In the genomic region with DNA sequence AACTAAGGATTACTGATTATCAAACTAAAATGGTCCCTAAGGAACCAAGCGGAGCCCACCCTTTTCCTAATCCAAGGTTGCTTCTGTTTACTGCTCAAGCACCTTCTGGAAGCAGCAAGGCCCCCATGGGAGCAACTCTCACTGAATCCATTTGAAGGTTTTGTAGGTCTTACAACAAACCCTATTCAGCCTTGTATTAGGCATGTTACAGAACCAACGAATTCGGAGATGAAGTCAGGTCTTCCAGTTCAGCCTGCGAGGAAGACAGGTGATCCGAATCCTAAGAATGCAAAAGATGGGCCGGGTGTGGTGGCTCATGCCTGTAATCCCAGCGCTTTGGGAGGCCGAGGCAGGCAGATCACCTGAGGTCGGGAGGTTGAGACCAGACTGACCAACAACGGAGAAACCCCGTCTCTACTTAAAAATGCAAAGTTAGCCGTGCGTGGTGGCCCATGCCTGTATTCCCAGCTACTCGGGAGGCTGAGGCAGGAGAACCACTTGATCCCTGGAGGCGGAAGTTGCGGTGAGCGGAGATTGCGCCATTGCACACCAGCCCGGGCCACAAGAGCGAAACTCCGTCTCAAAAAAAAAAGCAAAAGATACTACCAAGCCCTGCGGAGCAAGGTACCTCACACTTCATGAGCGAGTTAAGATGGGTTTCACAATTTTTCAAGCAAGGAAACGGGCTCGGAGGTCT, we compare ENCODE assay signal across 1 cellular context.
TF ChIP-seq lines count a peak whose summit lies in the region.

No MANE protein-coding gene starts in this region.

TF ChIP-seq in GM12878, 131 proteins besides CTCF, POLR2A, EP300 and RAD21:
- no peak for TF ChIP-seq CHD1 (IDR thresholded peaks at IDR 0.05; ENCODE audit: low read depth, low read length)
- no peak for TF ChIP-seq SMAD5 (IDR thresholded peaks at IDR 0.05; ENCODE audit: low read depth)
- no peak for TF ChIP-seq IKZF1 (conservative IDR thresholded peaks at IDR 0.05)
- no peak for TF ChIP-seq SREBF1 (IDR thresholded peaks at IDR 0.05; ENCODE audit: low read length)
- no peak for TF ChIP-seq POU2F2 (IDR thresholded peaks at IDR 0.05; ENCODE audit: borderline replicate concordance, low read depth, low read length)
- no peak for TF ChIP-seq NR2C2 (IDR thresholded peaks at IDR 0.05; ENCODE audit: borderline replicate concordance, control insufficient read depth, insufficient read length, low read depth)
- TF ChIP-seq, protein P1, sequence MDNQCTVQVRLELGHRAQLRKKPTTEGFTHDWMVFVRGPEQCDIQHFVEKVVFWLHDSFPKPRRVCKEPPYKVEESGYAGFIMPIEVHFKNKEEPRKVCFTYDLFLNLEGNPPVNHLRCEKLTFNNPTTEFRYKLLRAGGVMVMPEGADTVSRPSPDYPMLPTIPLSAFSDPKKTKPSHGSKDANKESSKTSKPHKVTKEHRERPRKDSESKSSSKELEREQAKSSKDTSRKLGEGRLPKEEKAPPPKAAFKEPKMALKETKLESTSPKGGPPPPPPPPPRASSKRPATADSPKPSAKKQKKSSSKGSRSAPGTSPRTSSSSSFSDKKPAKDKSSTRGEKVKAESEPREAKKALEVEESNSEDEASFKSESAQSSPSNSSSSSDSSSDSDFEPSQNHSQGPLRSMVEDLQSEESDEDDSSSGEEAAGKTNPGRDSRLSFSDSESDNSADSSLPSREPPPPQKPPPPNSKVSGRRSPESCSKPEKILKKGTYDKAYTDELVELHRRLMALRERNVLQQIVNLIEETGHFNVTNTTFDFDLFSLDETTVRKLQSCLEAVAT (IDR thresholded peaks at IDR 0.05): peak; percentile 92; the same call in 1 of the 2 replicates
- TF ChIP-seq NRF1 (conservative IDR thresholded peaks at IDR 0.05; ENCODE audit: low read depth, low read length): no peak
- TF ChIP-seq, protein P2, sequence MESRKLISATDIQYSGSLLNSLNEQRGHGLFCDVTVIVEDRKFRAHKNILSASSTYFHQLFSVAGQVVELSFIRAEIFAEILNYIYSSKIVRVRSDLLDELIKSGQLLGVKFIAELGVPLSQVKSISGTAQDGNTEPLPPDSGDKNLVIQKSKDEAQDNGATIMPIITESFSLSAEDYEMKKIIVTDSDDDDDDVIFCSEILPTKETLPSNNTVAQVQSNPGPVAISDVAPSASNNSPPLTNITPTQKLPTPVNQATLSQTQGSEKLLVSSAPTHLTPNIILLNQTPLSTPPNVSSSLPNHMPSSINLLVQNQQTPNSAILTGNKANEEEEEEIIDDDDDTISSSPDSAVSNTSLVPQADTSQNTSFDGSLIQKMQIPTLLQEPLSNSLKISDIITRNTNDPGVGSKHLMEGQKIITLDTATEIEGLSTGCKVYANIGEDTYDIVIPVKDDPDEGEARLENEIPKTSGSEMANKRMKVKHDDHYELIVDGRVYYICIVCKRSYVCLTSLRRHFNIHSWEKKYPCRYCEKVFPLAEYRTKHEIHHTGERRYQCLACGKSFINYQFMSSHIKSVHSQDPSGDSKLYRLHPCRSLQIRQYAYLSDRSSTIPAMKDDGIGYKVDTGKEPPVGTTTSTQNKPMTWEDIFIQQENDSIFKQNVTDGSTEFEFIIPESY (IDR thresholded peaks at IDR 0.05): peak; percentile 84; the same call in 1 of the 2 replicates
- no peak for TF ChIP-seq BACH1 (IDR thresholded peaks at IDR 0.05; ENCODE audit: borderline replicate concordance)
- TF ChIP-seq, protein P3, sequence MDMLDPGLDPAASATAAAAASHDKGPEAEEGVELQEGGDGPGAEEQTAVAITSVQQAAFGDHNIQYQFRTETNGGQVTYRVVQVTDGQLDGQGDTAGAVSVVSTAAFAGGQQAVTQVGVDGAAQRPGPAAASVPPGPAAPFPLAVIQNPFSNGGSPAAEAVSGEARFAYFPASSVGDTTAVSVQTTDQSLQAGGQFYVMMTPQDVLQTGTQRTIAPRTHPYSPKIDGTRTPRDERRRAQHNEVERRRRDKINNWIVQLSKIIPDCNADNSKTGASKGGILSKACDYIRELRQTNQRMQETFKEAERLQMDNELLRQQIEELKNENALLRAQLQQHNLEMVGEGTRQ (IDR thresholded peaks at IDR 0.05; ENCODE audit: borderline replicate concordance, low read depth, low read length): no peak
- TF ChIP-seq SPI1 (IDR thresholded peaks at IDR 0.05; ENCODE audit: borderline replicate concordance, insufficient read depth, low read depth, low read length): no peak
